8 cellular contexts compared by ENCODE assay signal in genomic region chr17:32127156-32127897, GRCh38. TPM values are rescaled to one million over a fixed set of nuclear protein-coding genes. Genes with fewer than 3 reads are reported as not detected.
DNase-seq lines count a peak whose midpoint lies in the region; ATAC-seq and TF ChIP-seq lines count a peak whose summit lies in the region.

No MANE protein-coding gene starts in this region.

- DNase-seq in ACHN (peak; percentile 84), NCI-H526 (lab: John Stamatoyannopoulos, UW) (peak; percentile 47 to 85), dedifferentiated amniotic fluid mesenchymal stem cell (ENCODE audit: extremely low spot score) (peak; percentile 65), left lung (peak; percentile 91 to 97)
- peak; percentile 94 for DNase-seq in activated CD4-positive, alpha-beta T cell treated with anti-CD3 and anti-CD28 coated beads, Interleukin-2, amount 10 ng/mL, durations not matched to agents 7 days and 5 days
- DNase-seq in stimulated activated CD4-positive, alpha-beta T cell treated with anti-CD3 and anti-CD28 coated beads, Interleukin-2, amount 100 ng/mL, for 48 hours, result peak; percentile 68 to 70

- H3K9me3 Mint-ChIP-seq in activated CD4-positive, alpha-beta T cell treated with anti-CD3 and anti-CD28 coated beads, Interleukin-2, amount 10 ng/mL, durations not matched to agents 7 days and 5 days, result no peaks in the 10 kb centered on the region

- H3K4me1 Mint-ChIP-seq in activated CD4-positive, alpha-beta T cell treated with anti-CD3 and anti-CD28 coated beads, Interleukin-2, amount 10 ng/mL, durations not matched to agents 7 days and 5 days, result peaks cover 39% of the 10 kb centered on the region

- peaks cover 27% of the 10 kb centered on the region for H3K36me3 Mint-ChIP-seq in activated CD4-positive, alpha-beta T cell treated with anti-CD3 and anti-CD28 coated beads, Interleukin-2, amount 10 ng/mL, durations not matched to agents 7 days and 5 days (ENCODE audit: low read depth)

- H3K27me3 ChIP-seq in left lung, result no peaks in the 10 kb centered on the region

- ATAC-seq in GM18907 (IDR thresholded peaks at IDR 0.05; ENCODE audit: unreplicated experiment), result peak; percentile 90
- ATAC-seq in HG03196 (IDR thresholded peaks at IDR 0.05; ENCODE audit: unreplicated experiment), result peak; percentile 77
- ATAC-seq in left lung, result peak; percentile 99

- POLR2A ChIA-PET in activated CD4-positive, alpha-beta T cell treated with anti-CD3 and anti-CD28 coated beads, Interleukin-2, amount 10 ng/mL, durations not matched to agents 7 days and 5 days (lab: Charles Lee), result no interaction called here

- peak overlapping the region; percentile 45 to 57 for H3K4me3 ChIP-seq in left lung

- intact Hi-C loops in left lung (cut with DNase I), result no loop called here

- H3K4me1 ChIP-seq in left lung, result peaks cover 0 to 23% of the 10 kb centered on the region in 2 donors

- peaks cover 2% of the 10 kb centered on the region for H3K27me3 Mint-ChIP-seq in activated CD4-positive, alpha-beta T cell treated with anti-CD3 and anti-CD28 coated beads, Interleukin-2, amount 10 ng/mL, durations not matched to agents 7 days and 5 days

- H3K4me3 Mint-ChIP-seq in activated CD4-positive, alpha-beta T cell treated with anti-CD3 and anti-CD28 coated beads, Interleukin-2, amount 10 ng/mL, durations not matched to agents 7 days and 5 days, result peak overlapping the region; percentile 86

- no peak for TF ChIP-seq CTCF in left lung (IDR thresholded peaks at IDR 0.05)

- CTCF ChIA-PET in activated CD4-positive, alpha-beta T cell treated with anti-CD3 and anti-CD28 coated beads, Interleukin-2, amount 10 ng/mL, durations not matched to agents 7 days and 5 days (lab: Charles Lee), result interaction anchor here (0.6 to 2.7 kb wide), 6 partner anchors 9 to 1121 kb away, joined by 3 to 12 read pairs (median 4); partner anchors contain the start of gene RHOT1

- no peaks in the 10 kb centered on the region for H3K9me3 ChIP-seq in left lung

- H3K36me3 ChIP-seq in left lung, result no peaks in the 10 kb centered on the region

- in situ Hi-C loops in ACHN (cut with HindIII; ENCODE audit: low pct_ligation_motif_present, low pct_unique_long_range_greater_than_20kb, low sequenced_read_pairs), result loop anchor here (25.0 kb wide), 1 partner anchor 115 kb away; the partner anchor contains the start of gene LRRC37B

- H3K27ac Mint-ChIP-seq in activated CD4-positive, alpha-beta T cell treated with anti-CD3 and anti-CD28 coated beads, Interleukin-2, amount 10 ng/mL, durations not matched to agents 7 days and 5 days, result peak overlapping the region; percentile 96

- peak overlapping the region; percentile 90 for H3K27ac ChIP-seq in left lung

RNA-seq across cellular contexts. Expression of gene RHOT1, which starts 15.0 kb away (rescaled TPM):
- 10 to 100 TPM; 26.4 to 33.6 TPM for total RNA-seq in activated CD4-positive, alpha-beta T cell treated with anti-CD3 and anti-CD28 coated beads, Interleukin-2, amount 10 ng/mL, durations not matched to agents 7 days and 5 days
- total RNA-seq in left lung, result 10 to 100 TPM; 37.9 to 40.8 TPM

Comparison
In these comparisons a context has a peak if more than half of its experiments do, and no peak if none do; other contexts are left out.
1. Peak in every context shown above with its lines: DNase-seq, ATAC-seq, H3K4me3 ChIP-seq and H3K27ac ChIP-seq.